ENCODE assay signal across 19 cellular contexts in genomic region chr5:76025790-76026189, GRCh38. TPM values are rescaled to one million over a fixed set of nuclear protein-coding genes. Genes with fewer than 3 reads are reported as not detected.
DNase-seq lines count a peak whose midpoint lies in the region; ATAC-seq and FAIRE-seq lines count a peak whose summit lies in the region.
"Had no signal": no experiment of that assay in that cellular context is flagged by ENCODE, and none has a peak within 500 bp of the region (broad histone marks: within the 10 kb centered on the region; RNA-seq: fewer than 3 reads in every experiment).

No MANE protein-coding gene starts in this region.

- no peak for FAIRE-seq in RCC 7860 (lab: Jason Lieb, UNC)
- FAIRE-seq: A549, D721Med, G401.6, GM12891, GM19239 had no signal

- peaks cover 13% of the 10 kb centered on the region for H3K27me3 Mint-ChIP-seq in activated T-helper 17 cell treated with anti-CD3 and anti-CD28 coated beads, Interleukin-2, amount 50 U/mL, for 72 hours

- peak; percentile 83 for DNase-seq in NCI-H82 (lab: John Stamatoyannopoulos, UW)
- DNase-seq in putamen (ENCODE audit: low spot score): peak; percentile 73
- DNase-seq in RCC 7860 (ENCODE audit: low spot score): no peak
- no peak for DNase-seq in NCI-H2107 (lab: John Stamatoyannopoulos, UW)
- DNase-seq: AML-193; Caco-2; Calu3; CD4-positive, alpha-beta T cell; CD8-positive, alpha-beta T cell; DMS79 treated with DMSO at 0.1 percent for 48 hours; GF-D8 had no signal

- no peak overlapping the region for H3K27ac Mint-ChIP-seq in activated T-helper 17 cell treated with anti-CD3 and anti-CD28 coated beads, Interleukin-2, amount 50 U/mL, for 72 hours
- H3K27ac Mint-ChIP-seq: B cell; CD4-positive, alpha-beta T cell; CD8-positive, alpha-beta T cell had no signal

- H3K4me1 Mint-ChIP-seq in activated T-helper 17 cell treated with anti-CD3 and anti-CD28 coated beads, Interleukin-2, amount 50 U/mL, for 72 hours: no peaks in the 10 kb centered on the region
- H3K4me1 Mint-ChIP-seq: B cell had no signal

- H3K4me3 Mint-ChIP-seq in activated T-helper 17 cell treated with anti-CD3 and anti-CD28 coated beads, Interleukin-2, amount 50 U/mL, for 72 hours: no peak overlapping the region
- H3K4me3 Mint-ChIP-seq: B cell; CD4-positive, alpha-beta T cell; CD8-positive, alpha-beta T cell had no signal

- no peaks in the 10 kb centered on the region for H3K9me3 Mint-ChIP-seq in activated T-helper 17 cell treated with anti-CD3 and anti-CD28 coated beads, Interleukin-2, amount 50 U/mL, for 72 hours
- H3K9me3 Mint-ChIP-seq: CD4-positive, alpha-beta T cell; CD8-positive, alpha-beta T cell had no signal

- ATAC-seq in activated T-helper 17 cell treated with anti-CD3 and anti-CD28 coated beads, Interleukin-2, amount 50 U/mL, for 72 hours (replicated peaks): peak; percentile 23
- ATAC-seq: A549; CD8-positive, alpha-beta T cell had no signal

- no peaks in the 10 kb centered on the region for H3K36me3 Mint-ChIP-seq in activated T-helper 17 cell treated with anti-CD3 and anti-CD28 coated beads, Interleukin-2, amount 50 U/mL, for 72 hours (ENCODE audit: low read depth)
- H3K36me3 Mint-ChIP-seq: CD8-positive, alpha-beta T cell had no signal

RNA-seq across cellular contexts. Expression of gene SV2C, which starts 57.4 kb away (rescaled TPM):
- total RNA-seq in activated T-helper 17 cell treated with anti-CD3 and anti-CD28 coated beads, Interleukin-2, amount 50 U/mL, for 72 hours: under 1 TPM; 0.13 to 0.45 TPM
- total RNA-seq: A172, B cell, Caco-2 had no signal

Comparison
In these comparisons a context has a peak if more than half of its experiments do, and no peak if none do; other contexts are left out.
1. DNase-seq: peak in NCI-H82 (single experiment) and putamen (single experiment); none in RCC 7860 (single experiment) and NCI-H2107 (single experiment).